Comparison of ENCODE assay signal across 17 cellular contexts in the genomic region with DNA sequence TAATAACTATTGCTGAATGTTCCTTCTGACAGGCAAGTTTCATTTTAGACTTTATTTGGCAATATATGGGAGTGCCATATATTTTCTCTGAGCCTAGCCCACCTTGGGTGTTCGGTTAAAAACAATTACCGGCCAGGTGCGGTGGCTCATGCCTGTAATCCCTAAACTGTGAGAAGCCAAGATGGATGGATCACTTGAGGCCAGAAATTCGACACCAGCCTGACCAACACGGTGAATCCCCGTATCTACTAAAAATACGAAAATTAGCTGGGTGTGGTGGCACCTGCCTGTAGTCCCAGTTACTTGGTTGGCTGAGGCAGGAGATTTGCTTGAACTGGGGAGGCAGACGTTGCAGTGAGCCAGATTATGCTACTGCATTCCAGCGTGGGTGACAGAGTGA. TPM values are rescaled to one million over a fixed set of nuclear protein-coding genes. Genes with fewer than 3 reads are reported as not detected.
"Had no signal": no experiment of that assay in that cellular context is flagged by ENCODE, and none has a peak within 500 bp of the region (broad histone marks: within the 10 kb centered on the region; RNA-seq: fewer than 3 reads in every experiment).

No MANE protein-coding gene starts in this region.

- H3K27me3 ChIP-seq: colonic mucosa, hepatocyte, right lobe of liver, testis, tibial nerve had no signal

- H3K9me3 ChIP-seq: colonic mucosa, psoas muscle, right lobe of liver, testis had no signal

- H3K4me1 ChIP-seq: colonic mucosa, psoas muscle, right lobe of liver, testis, tibial nerve had no signal

- H3K27ac ChIP-seq: colonic mucosa, hepatocyte, psoas muscle, right lobe of liver, testis, tibial nerve had no signal

- H3K36me3 ChIP-seq: colonic mucosa, right lobe of liver, tibial nerve had no signal

- H3K4me3 ChIP-seq: colonic mucosa, hepatocyte, psoas muscle, right lobe of liver, testis, tibial nerve had no signal

- H2AFZ ChIP-seq: hepatocyte had no signal

- DNase-seq: colonic mucosa; dermis blood vessel endothelial cell; erythroblast; foreskin melanocyte; head of caudate nucleus; kidney glomerular epithelial cell; naive thymus-derived CD4-positive, alpha-beta T cell; nephron progenitor cell; psoas muscle; retina; right lobe of liver; stimulated activated CD4-positive, alpha-beta T cell treated with anti-CD3 and anti-CD28 coated beads, Interleukin-4, amount 100 ng/mL, for 24 hours; stimulated activated naive B cell treated with anti-CD40 and anti-IgM and Interleukin-4, amounts not matched to agents 10 μg/mL and 1 μg/mL and 100 μg/mL, for 72 hours; stimulated activated naive CD8-positive, alpha-beta T cell treated with anti-CD3 and anti-CD28 coated beads, Interleukin-15, amount 100 ng/mL, for 72 hours; testis had no signal

- ATAC-seq: naive thymus-derived CD4-positive, alpha-beta T cell; psoas muscle; right lobe of liver; stimulated activated naive B cell treated with anti-CD40 and anti-IgM and Interleukin-4, amounts not matched to agents 10 μg/mL and 1 μg/mL and 100 μg/mL, for 72 hours; stimulated activated naive CD8-positive, alpha-beta T cell treated with anti-CD3 and anti-CD28 coated beads, Interleukin-15, amount 100 ng/mL, for 72 hours had no signal

- H3K4me2 ChIP-seq: hepatocyte had no signal

RNA-seq across cellular contexts. Expression of gene TNFSF15, which starts 47.9 kb away (rescaled TPM):
- polyA plus RNA-seq: naive thymus-derived CD4-positive, alpha-beta T cell had no signal
